Comparison of ENCODE assay signal across 1 cellular context in genomic region chr1:169909499-169909898, GRCh38.
TF ChIP-seq lines count a peak whose summit lies in the region.

No MANE protein-coding gene starts in this region.

TF ChIP-seq in K562, 482 proteins besides CTCF, POLR2A, EP300 and RAD21 (continued from another document):
- TF ChIP-seq TFE3 (CRISPR knock-in tag; IDR thresholded peaks at IDR 0.05) (0 out of 2 replicates have a peak, but pooled peaks have one; percentile 4), HNRNPUL1 (IDR thresholded peaks at IDR 0.05; ENCODE audit: low read length) (no peak), ZNF197 (CRISPR knock-in tag; IDR thresholded peaks at IDR 0.05; ENCODE audit: low read depth) (no peak), USF2 (CRISPR knock-in tag; IDR thresholded peaks at IDR 0.05) (peak; percentile 24; the same call in 1 of the 2 replicates)
